In genomic region chr17:45896803-45897693, GRCh38 we compare ENCODE assay signal across 11 cellular contexts. TPM values are rescaled to one million over a fixed set of nuclear protein-coding genes. Genes with fewer than 3 reads are reported as not detected.
A peak's percentile ranks its signal among the peaks of the same experiment; 100 is the strongest.
DNase-seq lines count a peak whose midpoint lies in the region; ATAC-seq and TF ChIP-seq lines count a peak whose summit lies in the region.
"Had no signal": no experiment of that assay in that cellular context is flagged by ENCODE, and none has a peak within 500 bp of the region (broad histone marks: within the 10 kb centered on the region; RNA-seq: fewer than 3 reads in every experiment).

No MANE protein-coding gene starts in this region.

- no peak overlapping the region for H3K9ac ChIP-seq in GM23248

- intact Hi-C loops in PC-9 (cut with micrococcal nuclease; ENCODE audit: unreplicated experiment) = no loop called here

- H3K4me3 ChIP-seq in GM23248 (no peak overlapping the region), PC-9 (no peak overlapping the region)

- H3K4me1 Mint-ChIP-seq in stimulated activated naive CD8-positive, alpha-beta T cell treated with anti-CD3 and anti-CD28 coated beads, Interleukin-15, amount 100 ng/mL, for 72 hours = peaks cover 34% of the 10 kb centered on the region

- ATAC-seq in stimulated activated naive CD8-positive, alpha-beta T cell treated with anti-CD3 and anti-CD28 coated beads, Interleukin-15, amount 100 ng/mL, for 72 hours = no peak
- no peak for ATAC-seq in stimulated activated naive CD8-positive, alpha-beta T cell treated with anti-CD3 and anti-CD28 coated beads, Interleukin-15, Interleukin-2, amounts not matched to agents 100 U/mL and 50 U/mL, for 24 hours
- no peak for ATAC-seq in HG02870 (IDR thresholded peaks at IDR 0.05; ENCODE audit: unreplicated experiment)

- POLR2A ChIA-PET in PC-9 (lab: Charles Lee; ENCODE audit: unreplicated experiment) = no interaction called here

- H3K27ac Mint-ChIP-seq in stimulated activated naive CD8-positive, alpha-beta T cell treated with anti-CD3 and anti-CD28 coated beads, Interleukin-15, amount 100 ng/mL, for 72 hours = no peak overlapping the region

- H3K4me3 Mint-ChIP-seq in stimulated activated naive CD8-positive, alpha-beta T cell treated with anti-CD3 and anti-CD28 coated beads, Interleukin-15, amount 100 ng/mL, for 72 hours = peak overlapping the region; percentile 1 to 55

- H3K27ac ChIP-seq in angular gyrus (ENCODE audit: low read depth, low read length) (peak overlapping the region; percentile 78), layer of hippocampus (ENCODE audit: low read depth, low read length) (peak overlapping the region; percentile 57), GM23248 (no peak overlapping the region), PC-9 (no peak overlapping the region)

- WGBS in GM23248 (ENCODE audit: low coverage in 1 of 2, low lambda C conversion rate in 2 of 2, missing lambda C conversion rate in 2 of 2), 2 experiments = 56 to 58% methylated on average over 55 to 65 of the region's 67 CpGs

- H3K9me3 Mint-ChIP-seq in stimulated activated naive CD8-positive, alpha-beta T cell treated with anti-CD3 and anti-CD28 coated beads, Interleukin-15, amount 100 ng/mL, for 72 hours = no peaks in the 10 kb centered on the region

- no peaks in the 10 kb centered on the region for H3K4me1 ChIP-seq in GM23248 (ENCODE audit: insufficient read depth)
- H3K4me1 ChIP-seq in PC-9 (replicated peaks; ENCODE audit: insufficient read depth) = no peaks in the 10 kb centered on the region

- H3K4me2 ChIP-seq in GM23248 (ENCODE audit: unreplicated experiment) (no peak overlapping the region), PC-9 (no peak overlapping the region)

- no TSS peak for BruUV-seq in PC-9 (replicated peaks; lab: Mats Ljungman, UMichigan)

- H3K36me3 ChIP-seq in GM23248 (ENCODE audit: low read depth) = no peaks in the 10 kb centered on the region
- H3K36me3 ChIP-seq in PC-9 (ENCODE audit: low read depth) = no peaks in the 10 kb centered on the region

- no peaks in the 10 kb centered on the region for H3F3A ChIP-seq in GM23248 (ENCODE audit: insufficient read depth)
- no peaks in the 10 kb centered on the region for H3F3A ChIP-seq in PC-9 (ENCODE audit: insufficient read depth, low read depth)

- no peaks in the 10 kb centered on the region for H3K79me2 ChIP-seq in GM23248 (ENCODE audit: insufficient read depth)
- H3K79me2 ChIP-seq in PC-9 (ENCODE audit: low read depth) = no peaks in the 10 kb centered on the region

- H2AFZ ChIP-seq in GM23248 = no peak overlapping the region
- H2AFZ ChIP-seq in PC-9 = no peak overlapping the region

- no peaks in the 10 kb centered on the region for H3K9me2 ChIP-seq in GM23248 (ENCODE audit: insufficient read depth)
- no peaks in the 10 kb centered on the region for H3K9me2 ChIP-seq in PC-9 (ENCODE audit: insufficient read depth)

- in situ Hi-C loops in GM23248 (cut with MboI) = no loop called here

- peaks cover 84% of the 10 kb centered on the region for H3K27me3 Mint-ChIP-seq in stimulated activated naive CD8-positive, alpha-beta T cell treated with anti-CD3 and anti-CD28 coated beads, Interleukin-15, amount 100 ng/mL, for 72 hours

- H4K20me1 ChIP-seq in GM23248 (ENCODE audit: insufficient read depth) (no peaks in the 10 kb centered on the region), PC-9 (ENCODE audit: insufficient read depth) (0 out of 2 replicates have a peak, but pooled peaks cover 4% of the 10 kb centered on the region)

- no peaks in the 10 kb centered on the region for H3K9me3 ChIP-seq in GM23248 (ENCODE audit: low read depth)
- H3K9me3 ChIP-seq in PC-9 (ENCODE audit: insufficient read depth, low read depth) = no peaks in the 10 kb centered on the region

- H3K27me3 ChIP-seq in layer of hippocampus (ENCODE audit: control insufficient read depth, insufficient read depth, low read length) (no peaks in the 10 kb centered on the region), GM23248 (replicated peaks; ENCODE audit: insufficient read depth) (peaks cover 34% of the 10 kb centered on the region), PC-9 (ENCODE audit: insufficient read depth, low read depth) (peaks cover 58% of the 10 kb centered on the region)

- TF ChIP-seq CTCF in PC-9 (conservative IDR thresholded peaks at IDR 0.05) = no peak

- peak in 1 of 2 donors; percentile 10 for DNase-seq in stimulated activated naive CD8-positive, alpha-beta T cell treated with anti-CD3 and anti-CD28 coated beads, Interleukin-15, amount 100 ng/mL, for 72 hours
- DNase-seq in stimulated activated naive CD8-positive, alpha-beta T cell treated with anti-CD3 and anti-CD28 coated beads, Interleukin-15, Interleukin-2, amounts not matched to agents 100 U/mL and 50 U/mL, for 24 hours = no peak
- DNase-seq in NCI-H2029 treated with DMSO at 0.1 percent for 48 hours (lab: John Stamatoyannopoulos, UW) = no peak
- no peak for DNase-seq in GM23248
- no peak for DNase-seq in PC-9
- DNase-seq: effector CD8-positive, alpha-beta T cell; Kasumi-1; OCI-M1 had no signal

- CTCF ChIA-PET in PC-9 (lab: Charles Lee) = no interaction called here

RNA-seq across cellular contexts. Expression of gene MAPT, which starts 2.7 kb away (rescaled TPM):
- not detected in 2 replicates for total RNA-seq in GM23248 (2014; rRNA removed; shearing (Covaris generic))
- 0.06 and 0.39 TPM in 2 replicates for polyA plus RNA-seq in GM23248 (2016; fragmentation: Nextera tagmentation; extraction: Ambion mirVana)
- 0.85 and 1.0 TPM in 2 replicates for total RNA-seq in PC-9 (2021)

RNA-seq across cellular contexts. Expression of gene SPPL2C, which starts 52.4 kb away (rescaled TPM):
- not detected in 2 replicates for total RNA-seq in GM23248 (2014; rRNA removed; shearing (Covaris generic))
- polyA plus RNA-seq in GM23248 (2016; fragmentation: Nextera tagmentation; extraction: Ambion mirVana) = not detected in 2 replicates
- not detected in 2 replicates for total RNA-seq in PC-9 (2021)

Comparison
In these comparisons a context has a peak if more than half of its experiments do, and no peak if none do; other contexts are left out.
1. H3K27ac ChIP-seq: peak in angular gyrus (single experiment) and layer of hippocampus (single experiment); none in GM23248 (single experiment) and PC-9 (single experiment).